ENCODE assay signal across 26 cellular contexts in genomic region chr10:6407034-6407721, GRCh38.
A peak's percentile ranks its signal among the peaks of the same experiment; 100 is the strongest.
DNase-seq lines count a peak whose midpoint lies in the region; ATAC-seq, FAIRE-seq and TF ChIP-seq lines count a peak whose summit lies in the region.
"Had no signal": no experiment of that assay in that cellular context is flagged by ENCODE, and none has a peak within 500 bp of the region (broad histone marks: within the 10 kb centered on the region; RNA-seq: fewer than 3 reads in every experiment).

No MANE protein-coding gene starts in this region.

- no peaks in the 10 kb centered on the region for H3K27me3 ChIP-seq in small intestine (ENCODE audit: control insufficient read depth in 2 of 2, insufficient read depth in 2 of 2, low read length in 2 of 2)
- H3K27me3 ChIP-seq: cardiac muscle cell, gastrocnemius medialis, left lung, Peyer's patch, SJCRH30, stomach, tibial nerve had no signal

- H3K36me3 Mint-ChIP-seq in activated CD4-positive, alpha-beta T cell treated with anti-CD3 and anti-CD28 coated beads, Interleukin-2, amount 10 ng/mL, durations not matched to agents 24 days and 14 days (ENCODE audit: low read depth): peaks cover 7% of the 10 kb centered on the region
- peaks cover 7% of the 10 kb centered on the region for H3K36me3 Mint-ChIP-seq in activated T-helper 17 cell treated with anti-CD3 and anti-CD28 coated beads, Interleukin-2, amount 50 U/mL, for 72 hours (ENCODE audit: low read depth)

- H3K4me1 Mint-ChIP-seq in activated CD4-positive, alpha-beta T cell treated with anti-CD3 and anti-CD28 coated beads, Interleukin-2, amount 10 ng/mL, durations not matched to agents 24 days and 14 days: peaks cover 34% of the 10 kb centered on the region
- H3K4me1 Mint-ChIP-seq in activated T-helper 17 cell treated with anti-CD3 and anti-CD28 coated beads, Interleukin-2, amount 50 U/mL, for 72 hours: peaks cover 33% of the 10 kb centered on the region

- no peak overlapping the region for H3K4me3 Mint-ChIP-seq in activated CD4-positive, alpha-beta T cell treated with anti-CD3 and anti-CD28 coated beads, Interleukin-2, amount 10 ng/mL, durations not matched to agents 24 days and 14 days
- H3K4me3 Mint-ChIP-seq in activated T-helper 17 cell treated with anti-CD3 and anti-CD28 coated beads, Interleukin-2, amount 50 U/mL, for 72 hours: peak overlapping the region; percentile 90
- H3K4me3 Mint-ChIP-seq: endodermal cell had no signal

- H3K27me3 Mint-ChIP-seq in activated CD4-positive, alpha-beta T cell treated with anti-CD3 and anti-CD28 coated beads, Interleukin-2, amount 10 ng/mL, durations not matched to agents 24 days and 14 days: peaks cover 3% of the 10 kb centered on the region
- H3K27me3 Mint-ChIP-seq in activated T-helper 17 cell treated with anti-CD3 and anti-CD28 coated beads, Interleukin-2, amount 50 U/mL, for 72 hours: no peaks in the 10 kb centered on the region

- FAIRE-seq in GM12891 (lab: Jason Lieb, UNC) (peak; percentile 51), small intestine (lab: Jason Lieb, UNC) (no peak)

- no peaks in the 10 kb centered on the region for H3K9me3 ChIP-seq in small intestine (ENCODE audit: control insufficient read depth, low read depth)
- H3K9me3 ChIP-seq: Caco-2, gastrocnemius medialis, left lung, Peyer's patch, SJCRH30, stomach, tibial nerve had no signal

- no peak overlapping the region for H3K4me3 ChIP-seq in small intestine (ENCODE audit: low read depth in 1 of 2, low read length in 2 of 2)
- H3K4me3 ChIP-seq: cardiac muscle cell, gastrocnemius medialis, left lung, Peyer's patch, SJCRH30, stomach, tibial nerve had no signal

- no peak for TF ChIP-seq POLR2A in GM12891 (IDR thresholded peaks at IDR 0.05; ENCODE audit: low read depth, low read length)

- no peaks in the 10 kb centered on the region for H3K36me3 ChIP-seq in small intestine (ENCODE audit: control insufficient read depth in 2 of 2, insufficient read depth in 2 of 2, low read length in 2 of 2)
- H3K36me3 ChIP-seq: cardiac muscle cell, gastrocnemius medialis, left lung, Peyer's patch, SJCRH30, stomach, tibial nerve had no signal

- no peak overlapping the region for H3K27ac ChIP-seq in small intestine (ENCODE audit: low read depth in 1 of 2, low read length in 1 of 2)
- H3K27ac ChIP-seq: cardiac muscle cell, gastrocnemius medialis, left lung, Peyer's patch, SJCRH30, stomach, tibial nerve had no signal

- no peaks in the 10 kb centered on the region for H3K9me3 Mint-ChIP-seq in activated CD4-positive, alpha-beta T cell treated with anti-CD3 and anti-CD28 coated beads, Interleukin-2, amount 10 ng/mL, durations not matched to agents 24 days and 14 days
- no peaks in the 10 kb centered on the region for H3K9me3 Mint-ChIP-seq in activated T-helper 17 cell treated with anti-CD3 and anti-CD28 coated beads, Interleukin-2, amount 50 U/mL, for 72 hours
- H3K9me3 Mint-ChIP-seq: endodermal cell; naive thymus-derived CD4-positive, alpha-beta T cell had no signal

- no peaks in the 10 kb centered on the region for H3K4me1 ChIP-seq in small intestine (ENCODE audit: control insufficient read depth in 2 of 2, insufficient read depth in 1 of 2, low read depth in 1 of 2, low read length in 1 of 2)
- H3K4me1 ChIP-seq: Caco-2, SJCRH30 had no signal

- intact Hi-C loops in activated CD4-positive, alpha-beta T cell treated with anti-CD3 and anti-CD28 coated beads, Interleukin-2, amount 10 ng/mL, durations not matched to agents 24 days and 14 days (cut with micrococcal nuclease): loop anchor here (2.0 kb wide), 1 partner anchor 136 kb away; no protein-coding TSS in a partner anchor

- 85 to 94% (median 90%) methylated on average over 11 of the region's 11 CpGs for WGBS in small intestine, 3 donors

- peak; percentile 55 for ATAC-seq in activated T-helper 17 cell treated with anti-CD3 and anti-CD28 coated beads, Interleukin-2, amount 50 U/mL, for 72 hours (replicated peaks)
- peak; percentile 21 for ATAC-seq in esophagus mucosa
- ATAC-seq: gastrocnemius medialis; HCT116; left lung; naive thymus-derived CD4-positive, alpha-beta T cell had no signal

- no peak for DNase-seq in activated CD4-positive, alpha-beta T cell treated with anti-CD3 and anti-CD28 coated beads, Interleukin-2, amount 10 ng/mL, durations not matched to agents 24 days and 14 days
- no peak for DNase-seq in activated CD4-positive, alpha-beta T cell treated with anti-CD3 and anti-CD28 coated beads, Interleukin-2, amount 50 U/mL, for 4 hours
- DNase-seq in GM12891 (ENCODE audit: insufficient read length, low spot score): no peak
- no peak for DNase-seq in DMS53 (lab: John Stamatoyannopoulos, UW)
- DNase-seq in small intestine: no peak
- DNase-seq in NK-92 (lab: John Stamatoyannopoulos, UW; ENCODE audit: unreplicated experiment): no peak
- DNase-seq: 8988T; activated CD4-positive, CD25-positive, alpha-beta regulatory T cell treated with anti-CD3 and anti-CD28 coated beads, Interleukin-2, amount 50 U/mL, for 72 hours; activated naive CD4-positive, alpha-beta T cell; Caco-2; endodermal cell; gastrocnemius medialis; left lung; NCI-H1694; NCI-H524; NK-92 treated with Interleukin-12 subunit alpha and Interleukin-12 subunit beta, amount 100 ng/mL, for 24 hours; Peyer's patch; SJCRH30; stimulated activated CD4-positive, alpha-beta T cell treated with anti-CD3 and anti-CD28 coated beads, Interleukin-4, amount 100 ng/mL, for 4 hours; stomach had no signal

- H3K27ac Mint-ChIP-seq in activated CD4-positive, alpha-beta T cell treated with anti-CD3 and anti-CD28 coated beads, Interleukin-2, amount 10 ng/mL, durations not matched to agents 24 days and 14 days: peak overlapping the region; percentile 39
- H3K27ac Mint-ChIP-seq in activated T-helper 17 cell treated with anti-CD3 and anti-CD28 coated beads, Interleukin-2, amount 50 U/mL, for 72 hours: peak overlapping the region; percentile 76
- H3K27ac Mint-ChIP-seq: endodermal cell had no signal

TF ChIP-seq in GM12891, 5 proteins besides CTCF, POLR2A, EP300 and RAD21:
- no peak for TF ChIP-seq POLR2AphosphoS5 (IDR thresholded peaks at IDR 0.05; ENCODE audit: low read depth, low read length)
- TF ChIP-seq PAX5 (IDR thresholded peaks at IDR 0.05; ENCODE audit: insufficient read depth, low read length, severe bottlenecking): no peak
- TF ChIP-seq POU2F2 (IDR thresholded peaks at IDR 0.05; ENCODE audit: low read depth, low read length): no peak
- TF ChIP-seq TAF1 (IDR thresholded peaks at IDR 0.05; ENCODE audit: low read depth, low read length): no peak
TF ChIP-seq in GM12891: peak in this region for 0.
